ENCODE assay signal across 20 cellular contexts in the genomic region with DNA sequence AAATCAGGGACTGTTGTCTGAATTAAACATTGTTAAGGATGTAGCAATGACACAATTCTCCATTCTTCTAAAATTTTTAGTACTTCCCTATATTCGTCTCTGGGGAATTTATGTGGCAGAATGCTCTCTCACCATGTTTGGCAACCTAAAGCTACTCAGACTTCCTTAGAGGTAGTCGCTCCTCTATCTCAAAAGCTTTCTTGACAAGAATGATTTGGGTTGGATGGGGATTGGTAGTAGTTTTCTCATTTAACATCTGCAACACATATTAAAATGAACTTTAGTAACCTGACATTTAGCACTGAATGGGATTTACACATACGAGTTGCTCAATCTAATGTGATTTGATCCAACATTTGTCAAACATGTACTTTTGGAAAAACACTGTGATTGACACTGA.
DNase-seq lines count a peak whose midpoint lies in the region; ATAC-seq and TF ChIP-seq lines count a peak whose summit lies in the region.
"Had no signal": no experiment of that assay in that cellular context is flagged by ENCODE, and none has a peak within 500 bp of the region (broad histone marks: within the 10 kb centered on the region; RNA-seq: fewer than 3 reads in every experiment).

No MANE protein-coding gene starts in this region.

- TF ChIP-seq RAD21 in SK-N-SH (IDR thresholded peaks at IDR 0.05; ENCODE audit: low read length), result no peak

- intact Hi-C loops in left ventricle myocardium inferior (cut with micrococcal nuclease), result loop anchor here (10.0 kb wide), 1 partner anchor 229 kb away; a partner anchor contains a TSS

- DNase-seq in SK-N-SH (no peak), cardiac fibroblast (ENCODE audit: low read depth in 2 of 2) (peak; percentile 73 to 87), left ventricle myocardium inferior (no peak), thoracic aorta (ENCODE audit: low spot score) (no peak), middle frontal gyrus (ENCODE audit: extremely low spot score, low spot score) (no peak), substantia nigra (lab: John Stamatoyannopoulos, UW) (no peak), dedifferentiated amniotic fluid mesenchymal stem cell (ENCODE audit: extremely low spot score) (no peak)
- DNase-seq: activated CD4-positive, alpha-beta T cell treated with anti-CD3 and anti-CD28 coated beads for 4 hours; activated CD8-positive, alpha-beta memory T cell treated with anti-CD3 and anti-CD28 coated beads, Interleukin-2, amount 50 U/mL, for 4 hours; activated gamma-delta T cell treated with Interleukin-2 at 50 U/mL for 16 hours; C1 segment of cervical spinal cord; colonic mucosa; NCI-H1092 treated with DMSO at 0.1 percent for 48 hours; NCI-H69; transverse colon had no signal

- no peaks in the 10 kb centered on the region for H3K9me2 ChIP-seq in SK-N-SH

- CTCF ChIA-PET in SK-N-SH (lab: Yijun Ruan, JAX), result no interaction called here

- 91% methylated on average over 3 of the region's 3 CpGs for WGBS in SK-N-SH (ENCODE audit: low lambda C conversion rate)

- TF ChIP-seq EP300 in SK-N-SH (IDR thresholded peaks at IDR 0.05; ENCODE audit: borderline replicate concordance in 1 of 2, low read depth in 1 of 2, low read length in 1 of 2), result no peak

- H2AFZ ChIP-seq in SK-N-SH (ENCODE audit: low read depth), result no peak overlapping the region

- POLR2A ChIA-PET in SK-N-SH (lab: Yijun Ruan, JAX), result no interaction called here

- H3K4me1 ChIP-seq in SK-N-SH (ENCODE audit: control insufficient read depth in 1 of 2, insufficient read depth in 2 of 2, low read depth in 1 of 2, low read length in 1 of 2) (peaks cover 19 to 37% of the 10 kb centered on the region in 2 experiments), left ventricle myocardium inferior (peaks cover 51% of the 10 kb centered on the region), thoracic aorta (ENCODE audit: control insufficient read depth in 1 of 2, low read depth in 2 of 2) (peaks cover 32 to 55% of the 10 kb centered on the region in 2 donors)
- H3K4me1 ChIP-seq: colonic mucosa had no signal

- H3K36me3 ChIP-seq in SK-N-SH (replicated peaks in 1 of 2; ENCODE audit: control insufficient read depth in 1 of 2, insufficient read depth in 2 of 2, low read length in 1 of 2) (no peaks in the 10 kb centered on the region), left ventricle myocardium inferior (no peaks in the 10 kb centered on the region), thoracic aorta (no peaks in the 10 kb centered on the region)
- H3K36me3 ChIP-seq: colonic mucosa, SJSA1, transverse colon had no signal

- no peak for ATAC-seq in SK-N-SH treated with all-trans-retinoic acid at 6 μM for 48 hours
- ATAC-seq in thoracic aorta (ENCODE audit: insufficient number of reproducible peaks, low FRiP score, low read depth), result no peak
- ATAC-seq: K562; stimulated activated effector memory CD8-positive, alpha-beta T cell treated with anti-CD3 and anti-CD28 coated beads, Interleukin-12 subunit alpha, Interleukin-12 subunit beta, amount 100 ng/mL, for 72 hours had no signal

- no peak overlapping the region for H3K4me2 ChIP-seq in SK-N-SH

- H3F3A ChIP-seq in SK-N-SH (replicated peaks; ENCODE audit: insufficient read depth), result peaks cover 14% of the 10 kb centered on the region

- H3K9ac ChIP-seq in SK-N-SH, result no peak overlapping the region

- H3K27me3 ChIP-seq in SK-N-SH (ENCODE audit: insufficient read depth) (no peaks in the 10 kb centered on the region), left ventricle myocardium inferior (ENCODE audit: low read depth) (no peaks in the 10 kb centered on the region), thoracic aorta (replicated peaks; ENCODE audit: insufficient read depth) (no peaks in the 10 kb centered on the region)
- H3K27me3 ChIP-seq: colonic mucosa, SJSA1, transverse colon had no signal

- H3K4me3 ChIP-seq in SK-N-SH (ENCODE audit: low read depth in 2 of 2, low read length in 1 of 2), result no peak overlapping the region
- H3K4me3 ChIP-seq in cardiac fibroblast (replicated peaks in 1 of 2; ENCODE audit: low read depth in 2 of 2, low read length in 2 of 2), result no peak overlapping the region
- H3K4me3 ChIP-seq in left ventricle myocardium inferior, result peak overlapping the region; percentile 22
- H3K4me3 ChIP-seq in thoracic aorta, result peak overlapping the region; percentile 61
- H3K4me3 ChIP-seq: colonic mucosa, K562, SJSA1, transverse colon had no signal

- no peaks in the 10 kb centered on the region for H3K9me3 ChIP-seq in SK-N-SH
- H3K9me3 ChIP-seq in left ventricle myocardium inferior (replicated peaks), result no peaks in the 10 kb centered on the region
- H3K9me3 ChIP-seq in thoracic aorta, result no peaks in the 10 kb centered on the region
- H3K9me3 ChIP-seq: colonic mucosa, SJSA1, transverse colon had no signal

- H3K27ac ChIP-seq in SK-N-SH (ENCODE audit: low read depth in 2 of 2, low read length in 1 of 2), result peak overlapping the region; percentile 65 to 76
- peak overlapping the region; percentile 72 for H3K27ac ChIP-seq in left ventricle myocardium inferior (replicated peaks)
- H3K27ac ChIP-seq in thoracic aorta, result peak overlapping the region in 1 of 2 donors; percentile 36
- no peak overlapping the region for H3K27ac ChIP-seq in substantia nigra (ENCODE audit: low read depth, low read length, poor library complexity, severe bottlenecking)
- H3K27ac ChIP-seq: 22Rv1, colonic mucosa had no signal

- no peaks in the 10 kb centered on the region for H4K20me1 ChIP-seq in SK-N-SH (ENCODE audit: insufficient read depth)

- no peak for TF ChIP-seq CTCF in SK-N-SH (IDR thresholded peaks at IDR 0.05)
- TF ChIP-seq CTCF in cardiac fibroblast (IDR thresholded peaks at IDR 0.05; ENCODE audit: low read depth, low read length), result no peak
- TF ChIP-seq CTCF in left ventricle myocardium inferior (IDR thresholded peaks at IDR 0.05; ENCODE audit: borderline replicate concordance), result no peak
- TF ChIP-seq CTCF in thoracic aorta (IDR thresholded peaks at IDR 0.05), result no peak

- peaks cover 71% of the 10 kb centered on the region for H3K79me2 ChIP-seq in SK-N-SH (ENCODE audit: insufficient read depth)

TF ChIP-seq in SK-N-SH, 30 proteins besides CTCF, POLR2A, EP300 and RAD21:
- no peak for TF ChIP-seq TCF12 (IDR thresholded peaks at IDR 0.05)
- no peak for TF ChIP-seq ELF1 (IDR thresholded peaks at IDR 0.05)
- no peak for TF ChIP-seq NRF1 (IDR thresholded peaks at IDR 0.05; ENCODE audit: low read depth, low read length)
- TF ChIP-seq CHD2 (IDR thresholded peaks at IDR 0.05; ENCODE audit: low read length, partially characterized antibody), result no peak
- no peak for TF ChIP-seq FOXJ3 (CRISPR knock-in tag; IDR thresholded peaks at IDR 0.05)
- no peak for TF ChIP-seq MEF2A (IDR thresholded peaks at IDR 0.05; ENCODE audit: borderline replicate concordance, low read depth)
- no peak for TF ChIP-seq JUND (IDR thresholded peaks at IDR 0.05)
- TF ChIP-seq, protein P1, sequence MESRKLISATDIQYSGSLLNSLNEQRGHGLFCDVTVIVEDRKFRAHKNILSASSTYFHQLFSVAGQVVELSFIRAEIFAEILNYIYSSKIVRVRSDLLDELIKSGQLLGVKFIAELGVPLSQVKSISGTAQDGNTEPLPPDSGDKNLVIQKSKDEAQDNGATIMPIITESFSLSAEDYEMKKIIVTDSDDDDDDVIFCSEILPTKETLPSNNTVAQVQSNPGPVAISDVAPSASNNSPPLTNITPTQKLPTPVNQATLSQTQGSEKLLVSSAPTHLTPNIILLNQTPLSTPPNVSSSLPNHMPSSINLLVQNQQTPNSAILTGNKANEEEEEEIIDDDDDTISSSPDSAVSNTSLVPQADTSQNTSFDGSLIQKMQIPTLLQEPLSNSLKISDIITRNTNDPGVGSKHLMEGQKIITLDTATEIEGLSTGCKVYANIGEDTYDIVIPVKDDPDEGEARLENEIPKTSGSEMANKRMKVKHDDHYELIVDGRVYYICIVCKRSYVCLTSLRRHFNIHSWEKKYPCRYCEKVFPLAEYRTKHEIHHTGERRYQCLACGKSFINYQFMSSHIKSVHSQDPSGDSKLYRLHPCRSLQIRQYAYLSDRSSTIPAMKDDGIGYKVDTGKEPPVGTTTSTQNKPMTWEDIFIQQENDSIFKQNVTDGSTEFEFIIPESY (IDR thresholded peaks at IDR 0.05; ENCODE audit: borderline replicate concordance, low read depth), result no peak
- TF ChIP-seq MXI1 (IDR thresholded peaks at IDR 0.05; ENCODE audit: low read depth, low read length), result no peak
- TF ChIP-seq SMC3 (IDR thresholded peaks at IDR 0.05; ENCODE audit: low read depth, low read length), result no peak
- TF ChIP-seq RXRA (IDR thresholded peaks at IDR 0.05; ENCODE audit: borderline replicate concordance, low read depth), result no peak

TF ChIP-seq in SK-N-SH treated with all-trans-retinoic acid at 6 μM for 48 hours, 23 proteins besides CTCF, POLR2A, EP300 and RAD21:
- TF ChIP-seq ZNF8 (CRISPR knock-in tag; IDR thresholded peaks at IDR 0.05), result no peak
- TF ChIP-seq ZNF70 (CRISPR knock-in tag; IDR thresholded peaks at IDR 0.05), result no peak
- no peak for TF ChIP-seq CSDC2 (CRISPR knock-in tag; IDR thresholded peaks at IDR 0.05)
- TF ChIP-seq, protein P2, sequence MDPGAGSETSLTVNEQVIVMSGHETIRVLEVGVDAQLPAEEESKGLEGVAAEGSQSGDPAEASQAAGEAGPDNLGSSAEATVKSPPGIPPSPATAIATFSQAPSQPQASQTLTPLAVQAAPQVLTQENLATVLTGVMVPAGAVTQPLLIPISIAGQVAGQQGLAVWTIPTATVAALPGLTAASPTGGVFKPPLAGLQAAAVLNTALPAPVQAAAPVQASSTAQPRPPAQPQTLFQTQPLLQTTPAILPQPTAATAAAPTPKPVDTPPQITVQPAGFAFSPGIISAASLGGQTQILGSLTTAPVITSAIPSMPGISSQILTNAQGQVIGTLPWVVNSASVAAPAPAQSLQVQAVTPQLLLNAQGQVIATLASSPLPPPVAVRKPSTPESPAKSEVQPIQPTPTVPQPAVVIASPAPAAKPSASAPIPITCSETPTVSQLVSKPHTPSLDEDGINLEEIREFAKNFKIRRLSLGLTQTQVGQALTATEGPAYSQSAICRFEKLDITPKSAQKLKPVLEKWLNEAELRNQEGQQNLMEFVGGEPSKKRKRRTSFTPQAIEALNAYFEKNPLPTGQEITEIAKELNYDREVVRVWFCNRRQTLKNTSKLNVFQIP (CRISPR knock-in tag; IDR thresholded peaks at IDR 0.05; ENCODE audit: borderline replicate concordance, low read depth), result no peak
- TF ChIP-seq ISL1 (CRISPR knock-in tag; IDR thresholded peaks at IDR 0.05), result no peak
- TF ChIP-seq, protein P3, sequence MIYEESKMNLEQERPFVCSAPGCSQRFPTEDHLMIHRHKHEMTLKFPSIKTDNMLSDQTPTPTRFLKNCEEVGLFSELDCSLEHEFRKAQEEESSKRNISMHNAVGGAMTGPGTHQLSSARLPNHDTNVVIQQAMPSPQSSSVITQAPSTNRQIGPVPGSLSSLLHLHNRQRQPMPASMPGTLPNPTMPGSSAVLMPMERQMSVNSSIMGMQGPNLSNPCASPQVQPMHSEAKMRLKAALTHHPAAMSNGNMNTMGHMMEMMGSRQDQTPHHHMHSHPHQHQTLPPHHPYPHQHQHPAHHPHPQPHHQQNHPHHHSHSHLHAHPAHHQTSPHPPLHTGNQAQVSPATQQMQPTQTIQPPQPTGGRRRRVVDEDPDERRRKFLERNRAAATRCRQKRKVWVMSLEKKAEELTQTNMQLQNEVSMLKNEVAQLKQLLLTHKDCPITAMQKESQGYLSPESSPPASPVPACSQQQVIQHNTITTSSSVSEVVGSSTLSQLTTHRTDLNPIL (CRISPR knock-in tag; IDR thresholded peaks at IDR 0.05; ENCODE audit: low read depth), result no peak

Comparison
In these comparisons a context has a peak if more than half of its experiments do, and no peak if none do; other contexts are left out.
1. DNase-seq: peak in cardiac fibroblast (2 of 2); none in SK-N-SH (single experiment), left ventricle myocardium inferior (single experiment), thoracic aorta (single experiment), middle frontal gyrus (single experiment), substantia nigra (0 of 49) and dedifferentiated amniotic fluid mesenchymal stem cell (single experiment).
2. H3K4me3 ChIP-seq: peak in left ventricle myocardium inferior (single experiment) and thoracic aorta (single experiment); none in SK-N-SH (0 of 2) and cardiac fibroblast (0 of 2).